Comparison of ENCODE assay signal across 1 cellular context in the genomic region with DNA sequence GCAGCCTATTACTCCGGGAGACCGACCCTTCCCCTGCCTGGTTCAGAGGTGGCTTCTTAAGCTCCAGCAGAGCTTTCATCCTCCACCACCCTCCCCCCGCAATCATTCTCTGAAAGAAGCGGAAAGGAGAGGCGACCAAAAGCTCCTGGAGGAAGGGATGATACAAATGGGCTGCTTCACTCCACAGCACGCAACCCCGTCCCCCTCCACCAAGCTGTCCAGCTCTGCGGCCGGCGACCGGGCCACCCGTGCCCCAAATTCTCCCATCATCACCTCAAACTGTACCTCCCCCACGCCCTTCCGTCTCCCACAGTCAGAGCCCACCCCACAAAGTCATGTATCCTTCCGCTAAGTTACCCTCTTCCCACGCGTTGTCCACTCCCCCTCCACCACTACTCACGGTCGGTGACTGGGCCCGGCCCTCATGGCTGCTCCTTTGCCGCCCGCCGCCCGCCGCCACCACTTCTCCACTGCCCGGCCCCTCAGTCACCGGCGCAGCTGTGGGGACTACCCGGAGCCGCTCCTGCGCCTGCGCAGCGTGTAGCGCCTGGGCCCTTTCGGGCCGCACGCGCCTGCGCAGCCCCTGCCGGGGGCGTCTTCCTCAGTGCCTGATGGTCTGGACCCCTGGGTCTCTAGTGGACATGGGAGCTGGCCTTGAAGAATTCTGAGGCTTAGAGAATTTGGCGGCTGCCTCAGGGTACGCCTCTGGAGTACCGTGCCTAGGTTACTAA.
TF ChIP-seq lines count a peak whose summit lies in the region.

A gene with protein sequence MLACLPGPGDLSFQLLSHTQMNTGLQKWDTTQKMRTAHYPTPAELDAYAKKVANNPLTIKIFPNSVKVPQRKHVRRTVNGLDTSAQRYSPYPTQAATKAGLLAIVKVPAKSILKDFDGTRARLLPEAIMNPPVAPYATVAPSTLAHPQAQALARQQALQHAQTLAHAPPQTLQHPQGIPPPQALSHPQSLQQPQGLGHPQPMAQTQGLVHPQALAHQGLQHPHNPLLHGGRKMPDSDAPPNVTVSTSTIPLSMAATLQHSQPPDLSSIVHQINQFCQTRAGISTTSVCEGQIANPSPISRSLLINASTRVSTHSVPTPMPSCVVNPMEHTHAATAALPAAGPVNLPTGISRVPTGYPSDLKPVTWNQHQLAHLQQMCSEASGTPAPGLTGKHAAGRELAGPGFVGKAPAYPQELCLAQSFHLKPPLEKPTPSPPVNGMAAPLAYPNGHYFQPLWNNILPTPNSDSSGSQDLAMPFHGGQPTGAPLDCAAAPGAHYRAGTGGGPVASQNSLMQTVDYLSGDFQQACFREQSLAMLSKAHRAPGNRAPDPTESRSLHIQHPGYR (minus strand): TSS at position 509 of the 731 bp plus-strand sequence. CDS start 76,123 bp downstream, outside the sequence.

TF ChIP-seq in K562, 482 proteins besides CTCF, POLR2A, EP300 and RAD21 (continued from another document and continues in another):
- TF ChIP-seq, protein P1, sequence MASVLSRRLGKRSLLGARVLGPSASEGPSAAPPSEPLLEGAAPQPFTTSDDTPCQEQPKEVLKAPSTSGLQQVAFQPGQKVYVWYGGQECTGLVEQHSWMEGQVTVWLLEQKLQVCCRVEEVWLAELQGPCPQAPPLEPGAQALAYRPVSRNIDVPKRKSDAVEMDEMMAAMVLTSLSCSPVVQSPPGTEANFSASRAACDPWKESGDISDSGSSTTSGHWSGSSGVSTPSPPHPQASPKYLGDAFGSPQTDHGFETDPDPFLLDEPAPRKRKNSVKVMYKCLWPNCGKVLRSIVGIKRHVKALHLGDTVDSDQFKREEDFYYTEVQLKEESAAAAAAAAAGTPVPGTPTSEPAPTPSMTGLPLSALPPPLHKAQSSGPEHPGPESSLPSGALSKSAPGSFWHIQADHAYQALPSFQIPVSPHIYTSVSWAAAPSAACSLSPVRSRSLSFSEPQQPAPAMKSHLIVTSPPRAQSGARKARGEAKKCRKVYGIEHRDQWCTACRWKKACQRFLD (CRISPR knock-in tag; IDR thresholded peaks at IDR 0.05): no peak
- TF ChIP-seq ZNF764 (CRISPR knock-in tag; IDR thresholded peaks at IDR 0.05; ENCODE audit: low read depth) (no peak), KDM1A (IDR thresholded peaks at IDR 0.05) (peak in 1 of 2 experiments; percentile 22; a peak in 1 of 4 replicates), HLTF (IDR thresholded peaks at IDR 0.05) (peak; percentile 92), THRAP3 (IDR thresholded peaks at IDR 0.05; ENCODE audit: borderline replicate concordance) (no peak; the same call in 1 of the 2 replicates), SIN3B (IDR thresholded peaks at IDR 0.05; ENCODE audit: low read depth) (no peak; the same call in 1 of the 2 replicates), MYNN (IDR thresholded peaks at IDR 0.05) (peak; percentile 25; the same call in 1 of the 2 replicates), MYNN (CRISPR knock-in tag; IDR thresholded peaks at IDR 0.05) (no peak), TEAD1 (CRISPR knock-in tag; IDR thresholded peaks at IDR 0.05) (0 out of 4 replicates have a peak, but pooled peaks of 1 of the 2 experiments have one; percentile 4), OTX1 (CRISPR knock-in tag; IDR thresholded peaks at IDR 0.05) (peak; percentile 96; the same call in 1 of the 2 replicates), ZNF263 (CRISPR knock-in tag; IDR thresholded peaks at IDR 0.05; ENCODE audit: borderline replicate concordance) (peak; percentile 41; the same call in 1 of the 2 replicates), ELF2 (CRISPR knock-in tag; IDR thresholded peaks at IDR 0.05) (peak; percentile 67), CEBPG (CRISPR knock-in tag; IDR thresholded peaks at IDR 0.05) (no peak), CEBPG (tag; conservative IDR thresholded peaks at IDR 0.05 in 1 of 2, IDR thresholded peaks at IDR 0.05 in 1 of 2) (no peak), NEUROD1 (IDR thresholded peaks at IDR 0.05; ENCODE audit: borderline replicate concordance, low read depth, low read length, partially characterized antibody) (peak; percentile 23), RBM17 (IDR thresholded peaks at IDR 0.05; ENCODE audit: borderline replicate concordance, low read depth, low read length) (no peak), JUND (IDR thresholded peaks at IDR 0.05; ENCODE audit: borderline replicate concordance, low read depth, low read length) (0 out of 2 replicates have a peak, but pooled peaks have one; percentile 2), JUND (tag; IDR thresholded peaks at IDR 0.05; ENCODE audit: borderline replicate concordance, low read depth, low read length) (no peak; the same call in 1 of the 3 replicates), NBN (IDR thresholded peaks at IDR 0.05; ENCODE audit: low read depth) (0 out of 2 replicates have a peak, but pooled peaks have one; percentile 69), ZBTB2 (IDR thresholded peaks at IDR 0.05) (peak; percentile 99), GTF2B (IDR thresholded peaks at IDR 0.05; ENCODE audit: extremely low read depth, insufficient read length) (no peak), ZNF197 (CRISPR knock-in tag; IDR thresholded peaks at IDR 0.05; ENCODE audit: low read depth) (no peak), SREBF2 (CRISPR knock-in tag; IDR thresholded peaks at IDR 0.05) (0 out of 2 replicates have a peak, but pooled peaks have one; percentile 97), ERF (CRISPR knock-in tag; IDR thresholded peaks at IDR 0.05) (no peak), PTRF (tag; IDR thresholded peaks at IDR 0.05) (no peak), HNRNPUL1 (IDR thresholded peaks at IDR 0.05; ENCODE audit: low read length) (no peak), ZFP1 (CRISPR knock-in tag; IDR thresholded peaks at IDR 0.05) (no peak)
- TF ChIP-seq, protein P2, sequence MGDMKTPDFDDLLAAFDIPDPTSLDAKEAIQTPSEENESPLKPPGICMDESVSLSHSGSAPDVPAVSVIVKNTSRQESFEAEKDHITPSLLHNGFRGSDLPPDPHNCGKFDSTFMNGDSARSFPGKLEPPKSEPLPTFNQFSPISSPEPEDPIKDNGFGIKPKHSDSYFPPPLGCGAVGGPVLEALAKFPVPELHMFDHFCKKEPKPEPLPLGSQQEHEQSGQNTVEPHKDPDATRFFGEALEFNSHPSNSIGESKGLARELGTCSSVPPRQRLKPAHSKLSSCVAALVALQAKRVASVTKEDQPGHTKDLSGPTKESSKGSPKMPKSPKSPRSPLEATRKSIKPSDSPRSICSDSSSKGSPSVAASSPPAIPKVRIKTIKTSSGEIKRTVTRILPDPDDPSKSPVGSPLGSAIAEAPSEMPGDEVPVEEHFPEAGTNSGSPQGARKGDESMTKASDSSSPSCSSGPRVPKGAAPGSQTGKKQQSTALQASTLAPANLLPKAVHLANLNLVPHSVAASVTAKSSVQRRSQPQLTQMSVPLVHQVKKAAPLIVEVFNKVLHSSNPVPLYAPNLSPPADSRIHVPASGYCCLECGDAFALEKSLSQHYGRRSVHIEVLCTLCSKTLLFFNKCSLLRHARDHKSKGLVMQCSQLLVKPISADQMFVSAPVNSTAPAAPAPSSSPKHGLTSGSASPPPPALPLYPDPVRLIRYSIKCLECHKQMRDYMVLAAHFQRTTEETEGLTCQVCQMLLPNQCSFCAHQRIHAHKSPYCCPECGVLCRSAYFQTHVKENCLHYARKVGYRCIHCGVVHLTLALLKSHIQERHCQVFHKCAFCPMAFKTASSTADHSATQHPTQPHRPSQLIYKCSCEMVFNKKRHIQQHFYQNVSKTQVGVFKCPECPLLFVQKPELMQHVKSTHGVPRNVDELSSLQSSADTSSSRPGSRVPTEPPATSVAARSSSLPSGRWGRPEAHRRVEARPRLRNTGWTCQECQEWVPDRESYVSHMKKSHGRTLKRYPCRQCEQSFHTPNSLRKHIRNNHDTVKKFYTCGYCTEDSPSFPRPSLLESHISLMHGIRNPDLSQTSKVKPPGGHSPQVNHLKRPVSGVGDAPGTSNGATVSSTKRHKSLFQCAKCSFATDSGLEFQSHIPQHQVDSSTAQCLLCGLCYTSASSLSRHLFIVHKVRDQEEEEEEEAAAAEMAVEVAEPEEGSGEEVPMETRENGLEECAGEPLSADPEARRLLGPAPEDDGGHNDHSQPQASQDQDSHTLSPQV (IDR thresholded peaks at IDR 0.05): 0 out of 2 replicates have a peak, but pooled peaks have one; percentile 28
- TF ChIP-seq, protein P3, sequence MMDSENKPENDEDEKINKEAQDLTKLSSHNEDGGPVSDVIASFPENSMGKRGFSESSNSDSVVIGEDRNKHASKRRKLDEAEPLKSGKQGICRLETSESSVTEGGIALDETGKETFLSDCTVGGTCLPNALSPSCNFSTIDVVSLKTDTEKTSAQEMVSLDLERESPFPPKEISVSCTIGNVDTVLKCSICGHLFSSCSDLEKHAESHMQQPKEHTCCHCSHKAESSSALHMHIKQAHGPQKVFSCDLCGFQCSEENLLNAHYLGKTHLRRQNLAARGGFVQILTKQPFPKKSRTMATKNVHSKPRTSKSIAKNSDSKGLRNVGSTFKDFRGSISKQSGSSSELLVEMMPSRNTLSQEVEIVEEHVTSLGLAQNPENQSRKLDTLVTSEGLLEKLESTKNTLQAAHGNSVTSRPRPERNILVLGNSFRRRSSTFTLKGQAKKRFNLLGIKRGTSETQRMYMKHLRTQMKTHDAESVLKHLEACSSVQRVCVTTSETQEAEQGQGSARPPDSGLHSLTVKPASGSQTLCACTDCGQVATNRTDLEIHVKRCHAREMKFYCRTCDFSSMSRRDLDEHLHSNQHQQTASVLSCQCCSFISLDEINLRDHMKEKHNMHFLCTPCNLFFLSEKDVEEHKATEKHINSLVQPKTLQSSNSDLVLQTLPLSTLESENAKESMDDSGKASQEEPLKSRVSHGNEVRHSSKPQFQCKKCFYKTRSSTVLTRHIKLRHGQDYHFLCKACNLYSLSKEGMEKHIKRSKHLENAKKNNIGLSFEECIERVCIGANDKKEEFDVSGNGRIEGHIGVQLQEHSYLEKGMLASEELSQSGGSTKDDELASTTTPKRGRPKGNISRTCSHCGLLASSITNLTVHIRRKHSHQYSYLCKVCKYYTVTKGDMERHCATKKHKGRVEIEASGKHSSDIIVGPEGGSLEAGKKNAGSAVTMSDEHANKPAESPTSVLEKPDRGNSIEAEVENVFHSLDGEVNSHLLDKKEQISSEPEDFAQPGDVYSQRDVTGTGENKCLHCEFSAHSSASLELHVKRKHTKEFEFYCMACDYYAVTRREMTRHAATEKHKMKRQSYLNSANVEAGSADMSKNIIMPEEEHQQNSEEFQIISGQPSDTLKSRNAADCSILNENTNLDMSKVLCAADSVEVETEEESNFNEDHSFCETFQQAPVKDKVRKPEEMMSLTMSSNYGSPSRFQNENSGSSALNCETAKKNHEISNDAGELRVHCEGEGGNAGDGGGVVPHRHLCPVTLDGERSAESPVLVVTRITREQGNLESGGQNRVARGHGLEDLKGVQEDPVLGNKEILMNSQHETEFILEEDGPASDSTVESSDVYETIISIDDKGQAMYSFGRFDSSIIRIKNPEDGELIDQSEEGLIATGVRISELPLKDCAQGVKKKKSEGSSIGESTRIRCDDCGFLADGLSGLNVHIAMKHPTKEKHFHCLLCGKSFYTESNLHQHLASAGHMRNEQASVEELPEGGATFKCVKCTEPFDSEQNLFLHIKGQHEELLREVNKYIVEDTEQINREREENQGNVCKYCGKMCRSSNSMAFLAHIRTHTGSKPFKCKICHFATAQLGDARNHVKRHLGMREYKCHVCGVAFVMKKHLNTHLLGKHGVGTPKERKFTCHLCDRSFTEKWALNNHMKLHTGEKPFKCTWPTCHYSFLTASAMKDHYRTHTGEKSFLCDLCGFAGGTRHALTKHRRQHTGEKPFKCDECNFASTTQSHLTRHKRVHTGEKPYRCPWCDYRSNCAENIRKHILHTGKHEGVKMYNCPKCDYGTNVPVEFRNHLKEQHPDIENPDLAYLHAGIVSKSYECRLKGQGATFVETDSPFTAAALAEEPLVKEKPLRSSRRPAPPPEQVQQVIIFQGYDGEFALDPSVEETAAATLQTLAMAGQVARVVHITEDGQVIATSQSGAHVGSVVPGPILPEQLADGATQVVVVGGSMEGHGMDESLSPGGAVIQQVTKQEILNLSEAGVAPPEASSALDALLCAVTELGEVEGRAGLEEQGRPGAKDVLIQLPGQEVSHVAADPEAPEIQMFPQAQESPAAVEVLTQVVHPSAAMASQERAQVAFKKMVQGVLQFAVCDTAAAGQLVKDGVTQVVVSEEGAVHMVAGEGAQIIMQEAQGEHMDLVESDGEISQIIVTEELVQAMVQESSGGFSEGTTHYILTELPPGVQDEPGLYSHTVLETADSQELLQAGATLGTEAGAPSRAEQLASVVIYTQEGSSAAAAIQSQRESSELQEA (IDR thresholded peaks at IDR 0.05; ENCODE audit: low read depth): 0 out of 2 replicates have a peak, but pooled peaks have one; percentile 24
- TF ChIP-seq, protein P4, sequence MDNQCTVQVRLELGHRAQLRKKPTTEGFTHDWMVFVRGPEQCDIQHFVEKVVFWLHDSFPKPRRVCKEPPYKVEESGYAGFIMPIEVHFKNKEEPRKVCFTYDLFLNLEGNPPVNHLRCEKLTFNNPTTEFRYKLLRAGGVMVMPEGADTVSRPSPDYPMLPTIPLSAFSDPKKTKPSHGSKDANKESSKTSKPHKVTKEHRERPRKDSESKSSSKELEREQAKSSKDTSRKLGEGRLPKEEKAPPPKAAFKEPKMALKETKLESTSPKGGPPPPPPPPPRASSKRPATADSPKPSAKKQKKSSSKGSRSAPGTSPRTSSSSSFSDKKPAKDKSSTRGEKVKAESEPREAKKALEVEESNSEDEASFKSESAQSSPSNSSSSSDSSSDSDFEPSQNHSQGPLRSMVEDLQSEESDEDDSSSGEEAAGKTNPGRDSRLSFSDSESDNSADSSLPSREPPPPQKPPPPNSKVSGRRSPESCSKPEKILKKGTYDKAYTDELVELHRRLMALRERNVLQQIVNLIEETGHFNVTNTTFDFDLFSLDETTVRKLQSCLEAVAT (IDR thresholded peaks at IDR 0.05): peak; percentile 67 to 88; a peak in 3 of 4 replicates
